In genomic region chr3:3107858-3108257, GRCh38 we compare ENCODE assay signal across 27 cellular contexts. TPM values are rescaled to one million over a fixed set of nuclear protein-coding genes. Genes with fewer than 3 reads are reported as not detected.
"Had no signal": no experiment of that assay in that cellular context is flagged by ENCODE, and none has a peak within 500 bp of the region (broad histone marks: within the 10 kb centered on the region; RNA-seq: fewer than 3 reads in every experiment).

No MANE protein-coding gene starts in this region.

- H3K36me3 Mint-ChIP-seq: activated CD4-positive, alpha-beta memory T cell treated with anti-CD3 and anti-CD28 coated beads for 36 hours; activated naive CD8-positive, alpha-beta T cell treated with anti-CD3 and anti-CD28 coated beads for 36 hours; immature natural killer cell; naive thymus-derived CD8-positive, alpha-beta T cell had no signal

- H3K36me3 ChIP-seq: thyroid gland, upper lobe of right lung had no signal

- H3K4me3 ChIP-seq: hepatocyte, lung, thyroid gland, upper lobe of right lung had no signal

- H3K27me3 ChIP-seq: hepatocyte, thyroid gland, upper lobe of right lung had no signal

- H3K27ac Mint-ChIP-seq: activated B cell treated with CpG ODN at 0.5 μM for 24 hours; activated naive CD8-positive, alpha-beta T cell treated with anti-CD3 and anti-CD28 coated beads for 36 hours; progenitor cell of endocrine pancreas had no signal

- H3K27me3 Mint-ChIP-seq: activated B cell treated with CpG ODN at 0.5 μM for 24 hours had no signal

- H3K9me3 ChIP-seq: thyroid gland, upper lobe of right lung had no signal

- H3K9me3 Mint-ChIP-seq: activated B cell treated with CpG ODN at 0.5 μM for 24 hours; activated CD4-positive, alpha-beta memory T cell treated with anti-CD3 and anti-CD28 coated beads for 36 hours; activated naive CD8-positive, alpha-beta T cell treated with anti-CD3 and anti-CD28 coated beads for 36 hours; naive thymus-derived CD8-positive, alpha-beta T cell; stimulated activated naive CD8-positive, alpha-beta T cell treated with anti-CD3 and anti-CD28 coated beads, Interleukin-15, Interleukin-2, amounts not matched to agents 100 ng/mL and 50 ng/mL, for 24 hours had no signal

- H3K27ac ChIP-seq: hepatocyte, thyroid gland, upper lobe of right lung had no signal

- H3K4me1 Mint-ChIP-seq: immature natural killer cell had no signal

- DNase-seq: activated B cell treated with CpG ODN at 0.5 μM for 24 hours; activated CD4-positive, alpha-beta memory T cell treated with anti-CD3 and anti-CD28 coated beads for 36 hours; activated CD4-positive, alpha-beta T cell treated with anti-CD3 and anti-CD28 coated beads for 48 hours; activated naive CD4-positive, alpha-beta T cell treated with Interleukin-2 at 50 U/mL for 16 hours; activated naive CD8-positive, alpha-beta T cell treated with anti-CD3 and anti-CD28 coated beads for 36 hours; central memory CD4-positive, alpha-beta T cell; dermis blood vessel endothelial cell; effector memory CD4-positive, alpha-beta T cell; glutamatergic neuron; immature natural killer cell; naive thymus-derived CD8-positive, alpha-beta T cell; stimulated activated CD4-positive, alpha-beta T cell treated with anti-CD3 and anti-CD28 coated beads, Interleukin-2, amount 100 ng/mL, for 48 hours; substantia nigra; T-helper 1 cell; T1000; thyroid gland; upper lobe of right lung had no signal

- H3K4me1 ChIP-seq: thyroid gland, upper lobe of right lung had no signal

- H3K4me3 Mint-ChIP-seq: activated B cell treated with CpG ODN at 0.5 μM for 24 hours; activated CD4-positive, alpha-beta memory T cell treated with anti-CD3 and anti-CD28 coated beads for 36 hours; activated naive CD8-positive, alpha-beta T cell treated with anti-CD3 and anti-CD28 coated beads for 36 hours; naive thymus-derived CD8-positive, alpha-beta T cell; stimulated activated naive CD8-positive, alpha-beta T cell treated with anti-CD3 and anti-CD28 coated beads, Interleukin-15, Interleukin-2, amounts not matched to agents 100 ng/mL and 50 ng/mL, for 24 hours had no signal

- ATAC-seq: esophagus mucosa; left lobe of liver; naive thymus-derived CD8-positive, alpha-beta T cell; upper lobe of right lung had no signal

RNA-seq across cellular contexts. Expression of gene IL5RA, which starts 2.3 kb away (rescaled TPM):
- total RNA-seq: activated B cell treated with CpG ODN at 0.5 μM for 24 hours; activated naive CD8-positive, alpha-beta T cell treated with anti-CD3 and anti-CD28 coated beads for 36 hours; astrocyte; dermis blood vessel endothelial cell; endothelial cell of umbilical vein; esophagus mucosa; kidney epithelial cell; left lobe of liver; naive thymus-derived CD8-positive, alpha-beta T cell; osteocyte; progenitor cell of endocrine pancreas had no signal
- polyA plus RNA-seq: endothelial cell of umbilical vein, hepatocyte had no signal
